In genomic region chr9:83979812-83980394, GRCh38 we compare ENCODE assay signal across 8 cellular contexts. TPM values are rescaled to one million over a fixed set of nuclear protein-coding genes. Genes with fewer than 3 reads are reported as not detected.
DNase-seq lines count a peak whose midpoint lies in the region; ATAC-seq and TF ChIP-seq lines count a peak whose summit lies in the region.

TSS of gene HNRNPK (minus strand) at chr9:83980215. CDS start at chr9:83978252, 1,963 bp downstream.

- peak within 1 kb of the TSS; percentile 100 for H3K9ac ChIP-seq in SK-N-SH

- TF ChIP-seq CTCF in GM06990 (IDR thresholded peaks at IDR 0.05; ENCODE audit: insufficient read depth, low read length, poor library complexity, severe bottlenecking) (no peak), NB4 (IDR thresholded peaks at IDR 0.05; ENCODE audit: low read depth, low read length) (no peak), SK-N-SH (IDR thresholded peaks at IDR 0.05) (no peak)

- no peaks in the 10 kb centered on the region for H3K27me3 ChIP-seq in GM06990 (replicated peaks; ENCODE audit: control insufficient read depth, insufficient read depth, low read length)
- no peaks in the 10 kb centered on the region for H3K27me3 ChIP-seq in SK-N-SH (ENCODE audit: insufficient read depth)

- H3K9me3 ChIP-seq in SK-N-SH: no peaks in the 10 kb centered on the region

- peak within 1 kb of the TSS; percentile 90 for H3K4me2 ChIP-seq in SK-N-SH

- POLR2A ChIA-PET in SK-N-SH (lab: Yijun Ruan, JAX): interaction anchor here (0.7 to 2.3 kb wide), 15 partner anchors 12 to 285 kb away, joined by 3 to 14 read pairs (median 4); partner anchors contain the start of gene KIF27

- CTCF ChIA-PET in SK-N-SH (lab: Yijun Ruan, JAX): interaction anchor here (0.7 to 2.3 kb wide), 5 partner anchors 13 to 331 kb away, joined by 3 to 18 read pairs (median 3); no protein-coding TSS in a partner anchor

- H3K36me3 ChIP-seq in GM06990 (ENCODE audit: control insufficient read depth, insufficient read depth, low read length): peaks cover 6% of the 10 kb centered on the region
- H3K36me3 ChIP-seq in SK-N-SH (replicated peaks in 1 of 2; ENCODE audit: control insufficient read depth in 1 of 2, insufficient read depth in 2 of 2, low read length in 1 of 2): peaks cover 39 to 41% of the 10 kb centered on the region in 2 experiments

- no peaks in the 10 kb centered on the region for H3K9me2 ChIP-seq in SK-N-SH

- peaks cover 9 to 19% of the 10 kb centered on the region in 2 experiments for H3K4me1 ChIP-seq in SK-N-SH (ENCODE audit: control insufficient read depth in 1 of 2, insufficient read depth in 2 of 2, low read depth in 1 of 2, low read length in 1 of 2)

- DNase-seq in GM06990 (ENCODE audit: extremely low read depth, insufficient read length): peak; percentile 97
- DNase-seq in NB4 (ENCODE audit: low read depth): peak; percentile 97
- DNase-seq in SK-N-SH: peak; percentile 99
- DNase-seq in activated naive CD4-positive, alpha-beta T cell treated with anti-CD3 and anti-CD28 coated beads, Interleukin-2, amount 50 U/mL, for 16 hours: peak; percentile 100
- peak; percentile 100 for DNase-seq in germinal center (ENCODE audit: low spot score)
- peak; percentile 90 for DNase-seq in non-pigmented ciliary epithelial cell (ENCODE audit: low read depth)
- DNase-seq in substantia nigra (lab: John Stamatoyannopoulos, UW): peak in 48 of 49 donors; percentile 78 to 100 (median 98)

- H3K27ac ChIP-seq in SK-N-SH (ENCODE audit: low read depth in 2 of 2, low read length in 1 of 2) (peak within 1 kb of the TSS; percentile 95 to 99), substantia nigra (ENCODE audit: low read depth, low read length, poor library complexity, severe bottlenecking) (peak within 1 kb of the TSS; percentile 99)

- H4K20me1 ChIP-seq in SK-N-SH (ENCODE audit: insufficient read depth): peaks cover 45% of the 10 kb centered on the region

- 0% methylated on average over 3 of the region's 57 CpGs for WGBS in SK-N-SH (ENCODE audit: low lambda C conversion rate)

- no peak; a peak in 1 of 4 replicates for TF ChIP-seq EP300 in SK-N-SH (IDR thresholded peaks at IDR 0.05; ENCODE audit: borderline replicate concordance in 1 of 2, low read depth in 1 of 2, low read length in 1 of 2)

- H2AFZ ChIP-seq in SK-N-SH (ENCODE audit: low read depth): peak within 1 kb of the TSS; percentile 79

- H3K4me3 ChIP-seq in GM06990 (replicated peaks; ENCODE audit: low read depth, low read length) (peak within 1 kb of the TSS; percentile 99), NB4 (ENCODE audit: low read depth, low read length) (peak within 1 kb of the TSS; percentile 97), SK-N-SH (ENCODE audit: low read depth in 2 of 2, low read length in 1 of 2) (peak within 1 kb of the TSS; percentile 97 to 99)

- peak; percentile 83 for ATAC-seq in HG02571 (IDR thresholded peaks at IDR 0.05; ENCODE audit: unreplicated experiment)

- no peak for TF ChIP-seq RAD21 in SK-N-SH (IDR thresholded peaks at IDR 0.05; ENCODE audit: low read length)

- H3F3A ChIP-seq in SK-N-SH (replicated peaks; ENCODE audit: insufficient read depth): peaks cover 3% of the 10 kb centered on the region

- H3K79me2 ChIP-seq in SK-N-SH (ENCODE audit: insufficient read depth): peaks cover 95% of the 10 kb centered on the region

- TF ChIP-seq POLR2A in NB4 (IDR thresholded peaks at IDR 0.05; ENCODE audit: extremely low read depth, insufficient read length): no peak

TF ChIP-seq in SK-N-SH, 30 proteins besides CTCF, POLR2A, EP300 and RAD21 (continues in another document):
- peak; percentile 38; the same call in 1 of the 2 replicates for TF ChIP-seq POLR2AphosphoS5 (IDR thresholded peaks at IDR 0.05; ENCODE audit: low read depth, low read length)
- 0 out of 2 replicates have a peak, but pooled peaks have one; percentile 6 for TF ChIP-seq MXI1 (IDR thresholded peaks at IDR 0.05; ENCODE audit: low read depth, low read length)
- TF ChIP-seq GABPA (IDR thresholded peaks at IDR 0.05; ENCODE audit: low read depth): no peak
- no peak for TF ChIP-seq GATA2 (CRISPR knock-in tag; IDR thresholded peaks at IDR 0.05)
- no peak for TF ChIP-seq RXRA (IDR thresholded peaks at IDR 0.05; ENCODE audit: borderline replicate concordance, low read depth)
- TF ChIP-seq FOXJ3 (CRISPR knock-in tag; IDR thresholded peaks at IDR 0.05): no peak
- no peak for TF ChIP-seq NRF1 (IDR thresholded peaks at IDR 0.05; ENCODE audit: low read depth, low read length)
- no peak for TF ChIP-seq JUND (IDR thresholded peaks at IDR 0.05)
- TF ChIP-seq FOXM1 (IDR thresholded peaks at IDR 0.05; ENCODE audit: low read depth): no peak
- no peak for TF ChIP-seq RCOR1 (IDR thresholded peaks at IDR 0.05; ENCODE audit: low read length)
- TF ChIP-seq, protein P1, sequence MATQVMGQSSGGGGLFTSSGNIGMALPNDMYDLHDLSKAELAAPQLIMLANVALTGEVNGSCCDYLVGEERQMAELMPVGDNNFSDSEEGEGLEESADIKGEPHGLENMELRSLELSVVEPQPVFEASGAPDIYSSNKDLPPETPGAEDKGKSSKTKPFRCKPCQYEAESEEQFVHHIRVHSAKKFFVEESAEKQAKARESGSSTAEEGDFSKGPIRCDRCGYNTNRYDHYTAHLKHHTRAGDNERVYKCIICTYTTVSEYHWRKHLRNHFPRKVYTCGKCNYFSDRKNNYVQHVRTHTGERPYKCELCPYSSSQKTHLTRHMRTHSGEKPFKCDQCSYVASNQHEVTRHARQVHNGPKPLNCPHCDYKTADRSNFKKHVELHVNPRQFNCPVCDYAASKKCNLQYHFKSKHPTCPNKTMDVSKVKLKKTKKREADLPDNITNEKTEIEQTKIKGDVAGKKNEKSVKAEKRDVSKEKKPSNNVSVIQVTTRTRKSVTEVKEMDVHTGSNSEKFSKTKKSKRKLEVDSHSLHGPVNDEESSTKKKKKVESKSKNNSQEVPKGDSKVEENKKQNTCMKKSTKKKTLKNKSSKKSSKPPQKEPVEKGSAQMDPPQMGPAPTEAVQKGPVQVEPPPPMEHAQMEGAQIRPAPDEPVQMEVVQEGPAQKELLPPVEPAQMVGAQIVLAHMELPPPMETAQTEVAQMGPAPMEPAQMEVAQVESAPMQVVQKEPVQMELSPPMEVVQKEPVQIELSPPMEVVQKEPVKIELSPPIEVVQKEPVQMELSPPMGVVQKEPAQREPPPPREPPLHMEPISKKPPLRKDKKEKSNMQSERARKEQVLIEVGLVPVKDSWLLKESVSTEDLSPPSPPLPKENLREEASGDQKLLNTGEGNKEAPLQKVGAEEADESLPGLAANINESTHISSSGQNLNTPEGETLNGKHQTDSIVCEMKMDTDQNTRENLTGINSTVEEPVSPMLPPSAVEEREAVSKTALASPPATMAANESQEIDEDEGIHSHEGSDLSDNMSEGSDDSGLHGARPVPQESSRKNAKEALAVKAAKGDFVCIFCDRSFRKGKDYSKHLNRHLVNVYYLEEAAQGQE (IDR thresholded peaks at IDR 0.05; ENCODE audit: low read depth, low read length): no peak
- peak; percentile 49; the same call in 1 of the 2 replicates for TF ChIP-seq YY1 (IDR thresholded peaks at IDR 0.05; ENCODE audit: low read depth)
- peak; percentile 88 for TF ChIP-seq IRF3 (IDR thresholded peaks at IDR 0.05; ENCODE audit: low read depth, low read length)
- 0 out of 2 replicates have a peak, but pooled peaks have one; percentile 17 for TF ChIP-seq TEAD4 (IDR thresholded peaks at IDR 0.05; ENCODE audit: borderline replicate concordance, insufficient read depth)
- no peak for TF ChIP-seq EZH2phosphoT487 (IDR thresholded peaks at IDR 0.05; ENCODE audit: borderline replicate concordance, low read depth)
- TF ChIP-seq RFX5 (IDR thresholded peaks at IDR 0.05; ENCODE audit: low read length): no peak
- TF ChIP-seq CHD2 (IDR thresholded peaks at IDR 0.05; ENCODE audit: low read length, partially characterized antibody): no peak
- TF ChIP-seq, protein P2, sequence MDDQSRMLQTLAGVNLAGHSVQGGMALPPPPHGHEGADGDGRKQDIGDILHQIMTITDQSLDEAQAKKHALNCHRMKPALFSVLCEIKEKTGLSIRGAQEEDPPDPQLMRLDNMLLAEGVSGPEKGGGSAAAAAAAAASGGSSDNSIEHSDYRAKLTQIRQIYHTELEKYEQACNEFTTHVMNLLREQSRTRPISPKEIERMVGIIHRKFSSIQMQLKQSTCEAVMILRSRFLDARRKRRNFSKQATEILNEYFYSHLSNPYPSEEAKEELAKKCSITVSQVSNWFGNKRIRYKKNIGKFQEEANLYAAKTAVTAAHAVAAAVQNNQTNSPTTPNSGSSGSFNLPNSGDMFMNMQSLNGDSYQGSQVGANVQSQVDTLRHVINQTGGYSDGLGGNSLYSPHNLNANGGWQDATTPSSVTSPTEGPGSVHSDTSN (IDR thresholded peaks at IDR 0.05): peak; percentile 100
- no peak for TF ChIP-seq MEF2A (IDR thresholded peaks at IDR 0.05; ENCODE audit: borderline replicate concordance, low read depth)
- no peak for TF ChIP-seq TCF12 (IDR thresholded peaks at IDR 0.05)
- TF ChIP-seq SMC3 (IDR thresholded peaks at IDR 0.05; ENCODE audit: low read depth, low read length): no peak
- peak; percentile 82 for TF ChIP-seq TAF1 (IDR thresholded peaks at IDR 0.05; ENCODE audit: borderline replicate concordance, low read depth, low read length)
- TF ChIP-seq, protein P3, sequence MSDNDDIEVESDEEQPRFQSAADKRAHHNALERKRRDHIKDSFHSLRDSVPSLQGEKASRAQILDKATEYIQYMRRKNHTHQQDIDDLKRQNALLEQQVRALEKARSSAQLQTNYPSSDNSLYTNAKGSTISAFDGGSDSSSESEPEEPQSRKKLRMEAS (IDR thresholded peaks at IDR 0.05; ENCODE audit: low read depth): no peak

RNA-seq across cellular contexts. Expression of gene HNRNPK, which starts in this region (rescaled TPM):
- 470 and 474 TPM in 2 replicates for polyA plus RNA-seq in SK-N-SH (2012; rRNA removed)
- polyA plus RNA-seq in SK-N-SH (2012; cell fraction: cytosol; rRNA removed): 481 and 493 TPM in 2 replicates
- 411 and 462 TPM in 2 replicates for polyA plus RNA-seq in SK-N-SH (2012; cell fraction: nucleus; rRNA removed)

Comparison
In these comparisons a context has a peak if more than half of its experiments do, and no peak if none do; other contexts are left out.
1. Peak in every context shown above with its lines: DNase-seq, ATAC-seq, H3K4me3 ChIP-seq and H3K27ac ChIP-seq.